In genomic region chr9:98791147-98792095, GRCh38 we compare ENCODE assay signal across 8 cellular contexts. TPM values are rescaled to one million over a fixed set of nuclear protein-coding genes. Genes with fewer than 3 reads are reported as not detected.
A peak's percentile ranks its signal among the peaks of the same experiment; 100 is the strongest.
DNase-seq lines count a peak whose midpoint lies in the region; ATAC-seq and TF ChIP-seq lines count a peak whose summit lies in the region.

No MANE protein-coding gene starts in this region.

- H4K20me1 ChIP-seq in hepatocyte (ENCODE audit: insufficient read depth, poor library complexity, severe bottlenecking): no peaks in the 10 kb centered on the region

- ATAC-seq in T-helper 17 cell (peak; percentile 82), HG03469 (IDR thresholded peaks at IDR 0.05; ENCODE audit: unreplicated experiment) (no peak)

- H3K27me3 ChIP-seq in HL-60 (ENCODE audit: insufficient read depth, poor library complexity, severe bottlenecking): peaks cover 5% of the 10 kb centered on the region
- H3K27me3 ChIP-seq in hepatocyte: no peaks in the 10 kb centered on the region

- H3K4me3 Mint-ChIP-seq in T-helper 17 cell: no peak overlapping the region

- peak; percentile 94 for TF ChIP-seq CTCF in HL-60 (IDR thresholded peaks at IDR 0.05; ENCODE audit: insufficient read depth, low read length)
- TF ChIP-seq CTCF in astrocyte of the cerebellum (IDR thresholded peaks at IDR 0.05; ENCODE audit: low read depth, low read length, missing control alignments): peak; percentile 96
- TF ChIP-seq CTCF in hepatocyte (IDR thresholded peaks at IDR 0.05; ENCODE audit: poor library complexity): peak; percentile 98

- H3K4me3 ChIP-seq in HL-60 (replicated peaks; ENCODE audit: insufficient read depth, low read length) (no peak overlapping the region), astrocyte of the cerebellum (ENCODE audit: low read depth, low read length) (no peak overlapping the region), hepatocyte (no peak overlapping the region)

- 69% methylated on average over 16 of the region's 16 CpGs for WGBS in hepatocyte (ENCODE audit: low lambda C conversion rate, missing lambda C conversion rate)

- H3K27me3 Mint-ChIP-seq in T-helper 17 cell: no peaks in the 10 kb centered on the region

- peaks cover 27% of the 10 kb centered on the region for H3K4me1 Mint-ChIP-seq in T-helper 17 cell

- H3K36me3 Mint-ChIP-seq in T-helper 17 cell (ENCODE audit: low read depth): no peaks in the 10 kb centered on the region

- H3K9me2 ChIP-seq in hepatocyte (replicated peaks; ENCODE audit: insufficient read depth): no peaks in the 10 kb centered on the region

- peaks cover 3% of the 10 kb centered on the region for H3K36me3 ChIP-seq in hepatocyte (replicated peaks; ENCODE audit: insufficient read depth, low read depth)

- no peak overlapping the region for H3K4me2 ChIP-seq in hepatocyte

- H3K4me1 ChIP-seq in hepatocyte (ENCODE audit: insufficient read depth): peaks cover 19% of the 10 kb centered on the region

- peak overlapping the region; percentile 6 for H2AFZ ChIP-seq in hepatocyte

- DNase-seq in SHP77 (lab: John Stamatoyannopoulos, UW): peak; percentile 25 to 44
- DNase-seq in SHP77 treated with DMSO at 0.1 percent for 48 hours (lab: John Stamatoyannopoulos, UW): no peak
- DNase-seq in HL-60 (ENCODE audit: low read depth in 1 of 2, low spot score in 1 of 2): peak; percentile 70 to 72
- peak; percentile 24 to 52 (median 38) for DNase-seq in T-helper 17 cell
- DNase-seq in astrocyte of the cerebellum (ENCODE audit: low read depth): peak; percentile 91
- DNase-seq in hepatocyte (ENCODE audit: low spot score): peak; percentile 87
- peak; percentile 92 for DNase-seq in retina

- peaks cover 51% of the 10 kb centered on the region for H3K79me2 ChIP-seq in hepatocyte

- H3K9me3 ChIP-seq in T-helper 17 cell (ENCODE audit: control insufficient read depth, low read length, poor library complexity, severe bottlenecking) (no peaks in the 10 kb centered on the region), hepatocyte (ENCODE audit: low read depth) (no peaks in the 10 kb centered on the region)

- peak overlapping the region; percentile 47 for H3K27ac Mint-ChIP-seq in T-helper 17 cell

- in situ Hi-C loops in astrocyte of the cerebellum (cut with HindIII; ENCODE audit: low sequenced_read_pairs): no loop called here

- H3K27ac ChIP-seq in HL-60 (replicated peaks) (no peak overlapping the region), hepatocyte (peak overlapping the region; percentile 79)

RNA-seq across cellular contexts. Expression of gene ANKS6, which starts 4.9 kb away (rescaled TPM):
- total RNA-seq in T-helper 17 cell (10 to 100 TPM in 1 of 2 donors, 1 to 10 TPM in 1; 9.6 to 10.0 TPM), hepatocyte (22.9 and 24.6 TPM in 2 replicates)
- polyA plus RNA-seq in hepatocyte: 21.3 and 23.5 TPM in 2 replicates

RNA-seq across cellular contexts. Expression of gene GALNT12, which starts 16.0 kb away (rescaled TPM):
- total RNA-seq in T-helper 17 cell (10 to 100 TPM; 10.2 to 11.3 TPM), hepatocyte (13.0 and 16.4 TPM in 2 replicates)
- polyA plus RNA-seq in hepatocyte: 13.9 and 17.2 TPM in 2 replicates
